ENCODE assay signal across 13 cellular contexts in the genomic region with DNA sequence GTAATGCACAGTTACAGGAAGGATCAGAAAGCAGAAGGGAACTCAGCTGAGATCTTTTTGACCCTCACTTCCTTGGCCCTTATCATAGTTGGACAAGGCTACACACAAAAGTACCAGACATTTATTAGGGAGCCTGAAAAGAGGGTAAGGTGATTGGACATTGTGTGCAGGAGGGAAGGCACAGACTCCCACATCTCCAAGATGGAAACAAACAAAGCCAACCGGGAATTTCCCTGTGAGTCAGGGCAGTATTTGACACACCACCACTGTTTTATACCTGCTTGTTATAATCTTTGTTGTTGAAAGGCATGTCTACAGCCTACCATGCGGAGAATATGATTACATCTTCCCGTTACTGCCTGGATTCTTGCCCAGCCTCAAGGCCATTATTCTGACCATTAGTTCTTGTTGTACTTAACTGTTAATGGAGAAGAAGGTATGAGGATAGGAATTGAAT. TPM values are rescaled to one million over a fixed set of nuclear protein-coding genes. Genes with fewer than 3 reads are reported as not detected.
DNase-seq lines count a peak whose midpoint lies in the region; ATAC-seq and TF ChIP-seq lines count a peak whose summit lies in the region.
"Had no signal": no experiment of that assay in that cellular context is flagged by ENCODE, and none has a peak within 500 bp of the region (broad histone marks: within the 10 kb centered on the region; RNA-seq: fewer than 3 reads in every experiment).

No MANE protein-coding gene starts in this region.

- no peaks in the 10 kb centered on the region for H3K9me3 Mint-ChIP-seq in naive thymus-derived CD4-positive, alpha-beta T cell

- peaks cover 50% of the 10 kb centered on the region for H3K4me1 ChIP-seq in body of pancreas
- no peaks in the 10 kb centered on the region for H3K4me1 ChIP-seq in mesenchymal stem cell (ENCODE audit: control insufficient read depth, insufficient read depth, low read depth, low read length)
- peaks cover 14 to 15% of the 10 kb centered on the region in 2 donors for H3K4me1 ChIP-seq in naive thymus-derived CD4-positive, alpha-beta T cell (ENCODE audit: control insufficient read depth in 2 of 2, insufficient read depth in 2 of 2, low read length in 2 of 2)
- H3K4me1 ChIP-seq in uterus = peaks cover 0 to 4% of the 10 kb centered on the region in 2 donors

- intact Hi-C loops in body of pancreas (cut with DNase I) (no loop called here), uterus (cut with DNase I; ENCODE audit: low total_unique reads) (no loop called here)
- intact Hi-C loops in naive thymus-derived CD4-positive, alpha-beta T cell (cut with micrococcal nuclease) = no loop called here

- H2BK5ac ChIP-seq in mesenchymal stem cell (ENCODE audit: low read depth, low read length, poor library complexity, severe bottlenecking) = no peak overlapping the region

- H3K4me3 Mint-ChIP-seq in naive thymus-derived CD4-positive, alpha-beta T cell = peak overlapping the region in 2 of 10 donors; percentile 27 to 61

- no peak overlapping the region for H4K8ac ChIP-seq in mesenchymal stem cell (ENCODE audit: low read length)

- H2AFZ ChIP-seq in mesenchymal stem cell (ENCODE audit: low read depth, low read length) = no peak overlapping the region

- peak; percentile 67 for DNase-seq in A172 (ENCODE audit: low spot score)
- DNase-seq in HK-2 (ENCODE audit: unreplicated experiment) = peak; percentile 10
- peak; percentile 50 to 80 (median 71) for DNase-seq in body of pancreas
- DNase-seq in mesenchymal stem cell = peak; percentile 41
- no peak for DNase-seq in SIG-M5 treated with dmso at 0.1 percent for 504 hours (lab: John Stamatoyannopoulos, UW; ENCODE audit: unreplicated experiment)
- DNase-seq in naive thymus-derived CD4-positive, alpha-beta T cell = no peak
- DNase-seq in uterus = no peak
- DNase-seq: foreskin melanocyte, midbrain, NCI-H2227 treated with DMSO at 0.1 percent for 48 hours had no signal

- H2BK12ac ChIP-seq in mesenchymal stem cell (ENCODE audit: low read length in 2 of 2) = no peak overlapping the region

- H3K27me3 Mint-ChIP-seq in naive thymus-derived CD4-positive, alpha-beta T cell = peaks cover 0 to 23% (median 4%) of the 10 kb centered on the region in 5 donors

- CTCF ChIA-PET in naive thymus-derived CD4-positive, alpha-beta T cell (lab: Charles Lee) = no interaction called here

- H3K27ac ChIP-seq in body of pancreas (peak overlapping the region in 3 of 4 donors; percentile 41 to 76 (median 75)), mesenchymal stem cell (ENCODE audit: low read length, poor library complexity, severe bottlenecking) (no peak overlapping the region), uterus (no peak overlapping the region)
- no peak overlapping the region for H3K27ac ChIP-seq in naive thymus-derived CD4-positive, alpha-beta T cell (ENCODE audit: low read depth, low read length)
- H3K27ac ChIP-seq: ascending aorta; BLaER1 treated with 17β-estradiol and CSF1 and Interleukin-3, amounts not matched to agents 10 nM and 100 nM had no signal

- no peak overlapping the region for H3K18ac ChIP-seq in mesenchymal stem cell (ENCODE audit: low read depth in 1 of 2, low read length in 2 of 2)

- POLR2A ChIA-PET in naive thymus-derived CD4-positive, alpha-beta T cell (lab: Charles Lee) = no interaction called here

- peak; percentile 22 for ATAC-seq in body of pancreas
- ATAC-seq in naive thymus-derived CD4-positive, alpha-beta T cell = no peak
- ATAC-seq in GM19023 (IDR thresholded peaks at IDR 0.05; ENCODE audit: unreplicated experiment) = no peak

- no peak overlapping the region for H4K91ac ChIP-seq in mesenchymal stem cell (ENCODE audit: low read length)

- no peaks in the 10 kb centered on the region for H3K27me3 ChIP-seq in body of pancreas
- H3K27me3 ChIP-seq in mesenchymal stem cell (ENCODE audit: control insufficient read depth in 1 of 2, insufficient read depth in 1 of 2, low read length in 2 of 2) = no peaks in the 10 kb centered on the region
- peaks cover 0 to 5% of the 10 kb centered on the region in 2 donors for H3K27me3 ChIP-seq in naive thymus-derived CD4-positive, alpha-beta T cell (ENCODE audit: control insufficient read depth in 2 of 2, insufficient read depth in 2 of 2, low read length in 2 of 2)
- no peaks in the 10 kb centered on the region for H3K27me3 ChIP-seq in uterus
- H3K27me3 ChIP-seq: ascending aorta; BLaER1 treated with 17β-estradiol and CSF1 and Interleukin-3, amounts not matched to agents 10 nM and 100 nM had no signal

- no peak overlapping the region for H3K23ac ChIP-seq in mesenchymal stem cell (ENCODE audit: low read length in 2 of 2)

- H3K9ac ChIP-seq in mesenchymal stem cell (ENCODE audit: low read length) = no peak overlapping the region
- H3K9ac ChIP-seq: BLaER1 treated with 17β-estradiol and CSF1 and Interleukin-3, amounts not matched to agents 10 nM and 100 nM had no signal

- no peak overlapping the region for H3K4me3 ChIP-seq in body of pancreas
- no peak overlapping the region for H3K4me3 ChIP-seq in mesenchymal stem cell (ENCODE audit: insufficient read depth in 1 of 2, low read depth in 1 of 2, low read length in 2 of 2)
- no peak overlapping the region for H3K4me3 ChIP-seq in naive thymus-derived CD4-positive, alpha-beta T cell (ENCODE audit: low read length)
- no peak overlapping the region for H3K4me3 ChIP-seq in uterus
- H3K4me3 ChIP-seq: ascending aorta; BLaER1 treated with 17β-estradiol and CSF1 and Interleukin-3, amounts not matched to agents 10 nM and 100 nM had no signal

- no peak overlapping the region for H2BK15ac ChIP-seq in mesenchymal stem cell (ENCODE audit: low read depth, poor library complexity, severe bottlenecking)

- H3K36me3 Mint-ChIP-seq in naive thymus-derived CD4-positive, alpha-beta T cell = peaks cover 0 to 8% (median 0%) of the 10 kb centered on the region in 5 donors

- H3K36me3 ChIP-seq in body of pancreas (replicated peaks in 1 of 2; ENCODE audit: insufficient read depth in 1 of 2, low read depth in 2 of 2) (no peaks in the 10 kb centered on the region), mesenchymal stem cell (ENCODE audit: control insufficient read depth in 1 of 2, insufficient read depth in 2 of 2, low read depth in 1 of 2, low read length in 2 of 2) (peaks cover 0 to 6% of the 10 kb centered on the region in 2 experiments), uterus (no peaks in the 10 kb centered on the region)
- H3K36me3 ChIP-seq in naive thymus-derived CD4-positive, alpha-beta T cell (ENCODE audit: control insufficient read depth in 2 of 3, insufficient read depth in 3 of 3, low read length in 3 of 3) = peaks cover 0 to 6% (median 0%) of the 10 kb centered on the region in 3 experiments
- H3K36me3 ChIP-seq: ascending aorta had no signal

- whole genome bisulfite sequencing in body of pancreas, 2 donors = 7 to 19% methylated on average over 3 of the region's 3 CpGs
- 71% methylated on average over 1 of the region's 3 CpGs for WGBS in mesenchymal stem cell

- peak overlapping the region in 2 of 9 donors; percentile 61 to 72 for H3K27ac Mint-ChIP-seq in naive thymus-derived CD4-positive, alpha-beta T cell

- TF ChIP-seq POLR2A in body of pancreas (IDR thresholded peaks at IDR 0.05) (no peak), uterus (IDR thresholded peaks at IDR 0.05) (no peak)

- H3K14ac ChIP-seq in mesenchymal stem cell (ENCODE audit: low read length in 2 of 2) = no peak overlapping the region

- no peaks in the 10 kb centered on the region for H3K79me1 ChIP-seq in mesenchymal stem cell (replicated peaks; ENCODE audit: low read length, poor library complexity, severe bottlenecking)

- H3K4me1 Mint-ChIP-seq in naive thymus-derived CD4-positive, alpha-beta T cell = peaks cover 13 to 32% (median 27%) of the 10 kb centered on the region in 7 donors

- no peak overlapping the region for H2BK120ac ChIP-seq in mesenchymal stem cell (ENCODE audit: low read depth, low read length)

- TF ChIP-seq CTCF in body of pancreas (IDR thresholded peaks at IDR 0.05) (no peak), uterus (IDR thresholded peaks at IDR 0.05) (no peak)

- no peak overlapping the region for H3K4ac ChIP-seq in mesenchymal stem cell (ENCODE audit: low read depth in 1 of 2, low read length in 2 of 2)

- H3K9me3 ChIP-seq in body of pancreas (no peaks in the 10 kb centered on the region), mesenchymal stem cell (ENCODE audit: control insufficient read depth, low read length) (no peaks in the 10 kb centered on the region), uterus (no peaks in the 10 kb centered on the region)
- H3K9me3 ChIP-seq in naive thymus-derived CD4-positive, alpha-beta T cell (ENCODE audit: control insufficient read depth in 2 of 3, low read length in 3 of 3) = no peaks in the 10 kb centered on the region
- H3K9me3 ChIP-seq: ascending aorta; BLaER1 treated with 17β-estradiol and CSF1 and Interleukin-3, amounts not matched to agents 10 nM and 100 nM had no signal

- no peak overlapping the region for H2AK5ac ChIP-seq in mesenchymal stem cell (ENCODE audit: low read length, severe bottlenecking)

- no peak overlapping the region for H3K4me2 ChIP-seq in mesenchymal stem cell (ENCODE audit: low read length, poor library complexity, severe bottlenecking)

RNA-seq across cellular contexts. Expression of a gene that starts 3.0 kb away (rescaled TPM):
- 193 and 201 TPM in 2 replicates for total RNA-seq in A172 (2014; rRNA removed; shearing (Covaris generic))
- total RNA-seq in body of pancreas (100 to 1,000 TPM in 1 of 2 donors, 10 to 100 TPM in 1; 52.4 to 118 TPM), uterus (100 to 1,000 TPM in 3 of 4 donors, 10 to 100 TPM in 1; 83.5 to 210 (median 141) TPM)
- 162 TPM for polyA plus RNA-seq in mesenchymal stem cell (2013, experiment 1 of 2)
- polyA plus RNA-seq in mesenchymal stem cell (2013, experiment 2 of 2) = 165 TPM
- total RNA-seq in naive thymus-derived CD4-positive, alpha-beta T cell = 100 to 1,000 TPM in 3 of 5 experiments, 10 to 100 TPM in 2; 86.0 to 150 (median 116) TPM
- polyA plus RNA-seq in naive thymus-derived CD4-positive, alpha-beta T cell = 100 to 1,000 TPM; 143 to 154 TPM

RNA-seq across cellular contexts. Expression of a gene that starts 25.5 kb away (rescaled TPM):
- total RNA-seq in A172 (2014; rRNA removed; shearing (Covaris generic)) = 28.3 and 29.3 TPM in 2 replicates
- 1 to 10 TPM; 2.0 to 4.2 TPM for total RNA-seq in body of pancreas
- polyA plus RNA-seq in mesenchymal stem cell (2013, experiment 1 of 2) = 9.8 TPM
- 10.9 TPM for polyA plus RNA-seq in mesenchymal stem cell (2013, experiment 2 of 2)
- 10 to 100 TPM; 17.9 to 34.0 (median 27.1) TPM for total RNA-seq in naive thymus-derived CD4-positive, alpha-beta T cell
- polyA plus RNA-seq in naive thymus-derived CD4-positive, alpha-beta T cell = 10 to 100 TPM; 58.8 to 62.8 TPM
- 10 to 100 TPM in 2 of 4 donors, 1 to 10 TPM in 2; 7.6 to 24.8 (median 9.8) TPM for total RNA-seq in uterus

RNA-seq across cellular contexts. Expression of a gene that starts 26.0 kb away (rescaled TPM):
- total RNA-seq in A172 (2014; rRNA removed; shearing (Covaris generic)) = 87.2 and 94.1 TPM in 2 replicates
- total RNA-seq in body of pancreas = not detected
- polyA plus RNA-seq in mesenchymal stem cell (2013, experiment 1 of 2) = 4.8 TPM
- polyA plus RNA-seq in mesenchymal stem cell (2013, experiment 2 of 2) = 4.5 TPM
- total RNA-seq in naive thymus-derived CD4-positive, alpha-beta T cell = 10 to 100 TPM in 1 of 5 experiments, under 1 TPM in 3, not detected in 1; 0.37 to 34.0 (median 0.55) TPM
- not detected for polyA plus RNA-seq in naive thymus-derived CD4-positive, alpha-beta T cell
- 10 to 100 TPM in 1 of 4 donors, not detected in 3; 13.8 TPM for total RNA-seq in uterus
- total RNA-seq: ascending aorta had no signal

Comparison
In these comparisons a context has a peak if more than half of its experiments do, and no peak if none do; other contexts are left out.
1. DNase-seq: peak in A172 (single experiment), HK-2 (single experiment), body of pancreas (4 of 4) and mesenchymal stem cell (single experiment); none in SIG-M5 treated with dmso at 0.1 percent for 504 hours (single experiment), naive thymus-derived CD4-positive, alpha-beta T cell (0 of 9) and uterus (0 of 2).
2. H3K27ac ChIP-seq: peak in body of pancreas (3 of 4); none in mesenchymal stem cell (single experiment), naive thymus-derived CD4-positive, alpha-beta T cell (single experiment) and uterus (0 of 2).